ENCODE assay signal across 8 cellular contexts in genomic region chr1:54885863-54886723, GRCh38. TPM values are rescaled to one million over a fixed set of nuclear protein-coding genes. Genes with fewer than 3 reads are reported as not detected.
DNase-seq lines count a peak whose midpoint lies in the region; ATAC-seq and TF ChIP-seq lines count a peak whose summit lies in the region.

No MANE protein-coding gene starts in this region.

- TF ChIP-seq CTCF in C4-2B (conservative IDR thresholded peaks at IDR 0.05) (no peak), mucosa of descending colon (IDR thresholded peaks at IDR 0.05) (no peak)

- no peak for TF ChIP-seq POLR2A in GM18505 (IDR thresholded peaks at IDR 0.05; ENCODE audit: borderline replicate concordance, extremely low read depth, insufficient read depth, insufficient read length)

- peak; percentile 77 for ATAC-seq in mucosa of descending colon
- no peak for ATAC-seq in GM18505 (IDR thresholded peaks at IDR 0.05; ENCODE audit: unreplicated experiment)
- no peak for ATAC-seq in GM18868 (IDR thresholded peaks at IDR 0.05; ENCODE audit: unreplicated experiment)

- H3K27ac ChIP-seq in C4-2B (peak overlapping the region; percentile 100), GM23248 (no peak overlapping the region)

- H3K9me3 ChIP-seq in GM23248 (ENCODE audit: low read depth) (no peaks in the 10 kb centered on the region), mucosa of descending colon (no peaks in the 10 kb centered on the region)

- peaks cover 25% of the 10 kb centered on the region for H3K27me3 Mint-ChIP-seq in dendritic cell treated with granulocyte-macrophage colony-stimulating factor and Interleukin-4, amounts not matched to agents 40 ng/mL and 50 ng/mL, for 4 days

- H3K4me2 ChIP-seq in GM23248 (ENCODE audit: unreplicated experiment): peak overlapping the region; percentile 88

- WGBS in GM23248 (ENCODE audit: low coverage in 1 of 2, low lambda C conversion rate in 2 of 2, missing lambda C conversion rate in 2 of 2), 2 experiments: 27% methylated on average over 23 of the region's 23 CpGs

- H3K9me2 ChIP-seq in GM23248 (ENCODE audit: insufficient read depth): no peaks in the 10 kb centered on the region

- H4K20me1 ChIP-seq in GM23248 (ENCODE audit: insufficient read depth): no peaks in the 10 kb centered on the region

- H3K4me3 ChIP-seq in GM23248: peak overlapping the region; percentile 75
- H3K4me3 ChIP-seq in mucosa of descending colon: peak overlapping the region; percentile 42

- H3K4me1 ChIP-seq in GM23248 (ENCODE audit: insufficient read depth) (peaks cover 41% of the 10 kb centered on the region), mucosa of descending colon (ENCODE audit: low read depth) (peaks cover 9% of the 10 kb centered on the region)

- H3K4me1 Mint-ChIP-seq in dendritic cell treated with granulocyte-macrophage colony-stimulating factor and Interleukin-4, amounts not matched to agents 40 ng/mL and 50 ng/mL, for 4 days (ENCODE audit: low read depth): peaks cover 60% of the 10 kb centered on the region

- H3K9ac ChIP-seq in GM23248: peak overlapping the region; percentile 57

- in situ Hi-C loops in GM23248 (cut with MboI): no loop called here

- intact Hi-C loops in dendritic cell treated with granulocyte-macrophage colony-stimulating factor and Interleukin-4, amounts not matched to agents 40 ng/mL and 50 ng/mL, for 4 days (cut with micrococcal nuclease): no loop called here
- intact Hi-C loops in mucosa of descending colon (cut with DNase I, micrococcal nuclease): no loop called here

- H3K4me3 Mint-ChIP-seq in dendritic cell treated with granulocyte-macrophage colony-stimulating factor and Interleukin-4, amounts not matched to agents 40 ng/mL and 50 ng/mL, for 4 days: peak overlapping the region; percentile 94

- peaks cover 44% of the 10 kb centered on the region for H3K36me3 Mint-ChIP-seq in dendritic cell treated with granulocyte-macrophage colony-stimulating factor and Interleukin-4, amounts not matched to agents 40 ng/mL and 50 ng/mL, for 4 days (ENCODE audit: low read depth)

- peak; percentile 43 for DNase-seq in GM23248
- DNase-seq in OCI-M1 (lab: John Stamatoyannopoulos, UW): peak; percentile 56
- DNase-seq in mucosa of descending colon: peak in 2 of 3 donors; percentile 62 to 69
- no peak for DNase-seq in GM19238 (ENCODE audit: insufficient read length, low spot score)

- H3K36me3 ChIP-seq in GM23248 (ENCODE audit: low read depth) (no peaks in the 10 kb centered on the region), mucosa of descending colon (ENCODE audit: low read depth) (no peaks in the 10 kb centered on the region)

- H2AFZ ChIP-seq in GM23248: peak overlapping the region; percentile 89

- H3K79me2 ChIP-seq in GM23248 (ENCODE audit: insufficient read depth): peaks cover 24% of the 10 kb centered on the region

- H3K27ac Mint-ChIP-seq in dendritic cell treated with granulocyte-macrophage colony-stimulating factor and Interleukin-4, amounts not matched to agents 40 ng/mL and 50 ng/mL, for 4 days: peak overlapping the region; percentile 81

- H3K27me3 ChIP-seq in GM23248 (replicated peaks; ENCODE audit: insufficient read depth): no peaks in the 10 kb centered on the region

- no peaks in the 10 kb centered on the region for H3K9me3 Mint-ChIP-seq in dendritic cell treated with granulocyte-macrophage colony-stimulating factor and Interleukin-4, amounts not matched to agents 40 ng/mL and 50 ng/mL, for 4 days

- H3F3A ChIP-seq in GM23248 (ENCODE audit: insufficient read depth): peaks cover 17% of the 10 kb centered on the region; the same call in 1 of the 2 replicates

RNA-seq across cellular contexts. Expression of gene DHCR24, which starts 0.9 kb away (rescaled TPM):
- 40.7 and 63.4 TPM in 2 replicates for total RNA-seq in GM23248 (2014; rRNA removed; shearing (Covaris generic))
- polyA plus RNA-seq in GM23248 (2016; fragmentation: Nextera tagmentation; extraction: Ambion mirVana): 42.5 and 44.1 TPM in 2 replicates
- total RNA-seq in mucosa of descending colon: 100 to 1,000 TPM; 101 to 271 (median 197) TPM
